Comparison of ENCODE assay signal across 20 cellular contexts in the genomic region with DNA sequence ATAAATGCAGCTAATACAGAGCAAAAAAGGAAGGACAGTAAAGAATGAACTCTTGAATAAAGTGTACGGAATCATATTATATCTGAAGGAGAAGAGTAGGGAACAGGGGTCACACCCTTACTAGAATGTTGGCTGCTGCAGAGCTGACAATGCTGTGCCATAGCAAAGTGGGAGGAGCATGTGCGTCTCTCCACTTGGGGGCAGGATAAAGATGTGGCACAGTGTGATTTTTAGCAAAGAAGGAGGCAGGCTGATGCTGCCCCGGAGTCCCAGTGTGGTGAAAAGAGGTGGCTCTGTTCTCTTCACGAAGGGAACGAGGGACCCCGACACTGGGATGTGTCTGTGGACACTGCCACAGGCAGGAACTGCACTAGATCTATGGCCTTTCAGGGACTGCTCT.
DNase-seq lines count a peak whose midpoint lies in the region; ATAC-seq and TF ChIP-seq lines count a peak whose summit lies in the region.
"Had no signal": no experiment of that assay in that cellular context is flagged by ENCODE, and none has a peak within 500 bp of the region (broad histone marks: within the 10 kb centered on the region; RNA-seq: fewer than 3 reads in every experiment).

No MANE protein-coding gene starts in this region.

- no peak overlapping the region for H3K27ac ChIP-seq in tibial nerve
- H3K27ac ChIP-seq: SJCRH30, skin epidermis had no signal

- peak; percentile 58 for ATAC-seq in Right ventricle myocardium superior (ENCODE audit: poor library complexity)
- ATAC-seq in GM21825 (IDR thresholded peaks at IDR 0.05; ENCODE audit: unreplicated experiment) = no peak
- no peak for ATAC-seq in HG03139 (IDR thresholded peaks at IDR 0.05; ENCODE audit: unreplicated experiment)
- ATAC-seq: stimulated activated effector memory CD8-positive, alpha-beta T cell treated with anti-CD3 and anti-CD28 coated beads, Interleukin-12 subunit alpha, Interleukin-12 subunit beta, amount 100 ng/mL, for 72 hours had no signal

- H3K4me1 ChIP-seq in tibial nerve = peaks cover 0 to 2% (median 0%) of the 10 kb centered on the region in 4 donors
- H3K4me1 ChIP-seq: SJCRH30 had no signal

- TF ChIP-seq POLR2A in tibial nerve (IDR thresholded peaks at IDR 0.05) = no peak

- H3K27me3 ChIP-seq in tibial nerve = no peaks in the 10 kb centered on the region
- H3K27me3 ChIP-seq: SJCRH30 had no signal

- peak in 3 of 5 experiments; percentile 19 to 22 (median 21) for TF ChIP-seq CTCF in tibial nerve (IDR thresholded peaks at IDR 0.05)

- no peaks in the 10 kb centered on the region for H3K9me3 ChIP-seq in tibial nerve
- H3K9me3 ChIP-seq: SJCRH30 had no signal

- H3K36me3 ChIP-seq in tibial nerve = peaks cover 0 to 23% (median 0%) of the 10 kb centered on the region in 3 donors
- H3K36me3 ChIP-seq: SJCRH30 had no signal

- no peak for DNase-seq in Right ventricle myocardium superior
- no peak for DNase-seq in cardiac septum (ENCODE audit: low spot score)
- peak; percentile 9 for DNase-seq in NAMALWA (ENCODE audit: low spot score)
- DNase-seq in globus pallidus (ENCODE audit: low spot score) = peak; percentile 74
- no peak for DNase-seq in tibial nerve (ENCODE audit: low spot score in 2 of 2)
- DNase-seq in glomerular visceral epithelial cell (ENCODE audit: extremely low spot score) = no peak
- DNase-seq: activated CD4-positive, alpha-beta T cell treated with anti-CD3 and anti-CD28 coated beads for 48 hours; activated naive CD8-positive, alpha-beta T cell treated with anti-CD3 and anti-CD28 coated beads for 36 hours; central memory CD4-positive, alpha-beta T cell; DMS53; immature natural killer cell; KBM-7; NCI-H187 treated with DMSO at 0.1 percent for 48 hours; SJCRH30; T-helper 9 cell; trophoblast cell had no signal

- TF ChIP-seq EP300 in tibial nerve (IDR thresholded peaks at IDR 0.05) = no peak

- WGBS in tibial nerve, 2 donors = 51 to 53% methylated on average over 6 of the region's 6 CpGs

- H3K4me3 ChIP-seq in tibial nerve = no peak overlapping the region
- H3K4me3 ChIP-seq: SJCRH30, skin epidermis had no signal

- intact Hi-C loops in Right ventricle myocardium superior (cut with DNase I) = no loop called here
- intact Hi-C loops in cardiac septum (cut with DNase I) = no loop called here

Comparison
In these comparisons a context has a peak if more than half of its experiments do, and no peak if none do; other contexts are left out.
1. DNase-seq: peak in NAMALWA (single experiment) and globus pallidus (single experiment); none in Right ventricle myocardium superior (single experiment), cardiac septum (single experiment), tibial nerve (0 of 2) and glomerular visceral epithelial cell (single experiment).